Comparison of ENCODE assay signal across 16 cellular contexts in the genomic region with DNA sequence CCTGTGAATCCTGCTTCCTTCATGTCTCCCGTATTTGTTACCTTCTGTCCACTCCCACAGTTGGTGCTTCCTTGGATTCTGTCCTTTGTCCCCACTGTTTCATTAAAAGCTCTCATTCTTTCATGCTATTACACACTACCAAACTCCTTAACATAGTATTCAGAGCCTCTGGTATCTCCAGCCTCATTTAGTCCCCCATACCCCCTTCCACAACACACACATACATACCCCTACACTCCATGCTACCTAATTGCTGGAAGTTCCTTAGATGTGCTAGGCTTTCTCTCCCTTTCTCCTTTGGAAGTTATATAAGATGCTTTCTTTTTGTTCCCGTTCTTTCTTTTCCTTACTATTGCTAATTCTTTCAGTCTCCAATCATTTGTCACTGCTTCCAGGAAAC. TPM values are rescaled to one million over a fixed set of nuclear protein-coding genes. Genes with fewer than 3 reads are reported as not detected.
DNase-seq lines count a peak whose midpoint lies in the region; ATAC-seq, FAIRE-seq and TF ChIP-seq lines count a peak whose summit lies in the region.
"Had no signal": no experiment of that assay in that cellular context is flagged by ENCODE, and none has a peak within 500 bp of the region (broad histone marks: within the 10 kb centered on the region; RNA-seq: fewer than 3 reads in every experiment).

No MANE protein-coding gene starts in this region.

- DNase-seq in H9 (no peak), WTC11 (ENCODE audit: low spot score) (no peak), GM12892 (ENCODE audit: insufficient read length) (no peak), medulla oblongata (ENCODE audit: extremely low spot score) (no peak), T-helper 17 cell (no peak), AG20443 (ENCODE audit: low spot score) (no peak)
- DNase-seq: AML-193; CD4-positive, CD25-positive, alpha-beta regulatory T cell; DMS53; GF-D8; GOT3; KG1 had no signal

- H3K27me3 ChIP-seq in H9 (ENCODE audit: insufficient read depth, low read length): no peaks in the 10 kb centered on the region
- no peaks in the 10 kb centered on the region for H3K27me3 ChIP-seq in subcutaneous abdominal adipose tissue (ENCODE audit: control insufficient read depth in 5 of 5, insufficient read depth in 4 of 5, low read length in 5 of 5)
- H3K27me3 ChIP-seq: BLaER1 treated with 17β-estradiol and CSF1 and Interleukin-3, amounts not matched to agents 10 nM and 100 nM had no signal

- H3T11ph ChIP-seq in H9 (ENCODE audit: low read length): no peak overlapping the region

- no peak overlapping the region for H2BK20ac ChIP-seq in H9 (ENCODE audit: low read depth, low read length, poor library complexity, severe bottlenecking)

- H3K4me3 Mint-ChIP-seq in H9: no peak overlapping the region
- H3K4me3 Mint-ChIP-seq in WTC11: no peak overlapping the region
- no peak overlapping the region for H3K4me3 Mint-ChIP-seq in nephron
- H3K4me3 Mint-ChIP-seq in T-helper 17 cell: no peak overlapping the region
- H3K4me3 Mint-ChIP-seq: CD4-positive, CD25-positive, alpha-beta regulatory T cell had no signal

- no peaks in the 10 kb centered on the region for H3K23me2 ChIP-seq in H9 (ENCODE audit: insufficient read length, low read depth, low read length, poor library complexity, severe bottlenecking)

- H3K27ac ChIP-seq in H9 (ENCODE audit: insufficient read length, low read depth, low read length) (no peak overlapping the region), subcutaneous abdominal adipose tissue (ENCODE audit: low read depth, low read length) (peak overlapping the region; percentile 15)
- H3K27ac ChIP-seq: BLaER1 treated with 17β-estradiol and CSF1 and Interleukin-3, amounts not matched to agents 10 nM and 100 nM had no signal

- POLR2A ChIA-PET in WTC11 (lab: Charles Lee): no interaction called here

- H3K9ac ChIP-seq in H9 (ENCODE audit: extremely low read depth, insufficient read length, low read length) (no peak overlapping the region), subcutaneous abdominal adipose tissue (ENCODE audit: low read length in 5 of 5) (peak overlapping the region in 1 of 5 donors; percentile 34)
- H3K9ac ChIP-seq: BLaER1 treated with 17β-estradiol and CSF1 and Interleukin-3, amounts not matched to agents 10 nM and 100 nM had no signal

- H3K4me1 Mint-ChIP-seq in H9: peaks cover 54 to 58% of the 10 kb centered on the region in 2 experiments
- H3K4me1 Mint-ChIP-seq in WTC11: peaks cover 66% of the 10 kb centered on the region
- peaks cover 13% of the 10 kb centered on the region for H3K4me1 Mint-ChIP-seq in nephron
- H3K4me1 Mint-ChIP-seq in T-helper 17 cell: no peaks in the 10 kb centered on the region
- H3K4me1 Mint-ChIP-seq: CD4-positive, CD25-positive, alpha-beta regulatory T cell had no signal

- no peak overlapping the region for H2AK5ac ChIP-seq in H9 (ENCODE audit: insufficient read length, low read length)

- no peak overlapping the region for H4K91ac ChIP-seq in H9 (ENCODE audit: insufficient read length, low read depth, low read length)

- H3K18ac ChIP-seq in H9 (ENCODE audit: insufficient read length, low read depth, low read length): no peak overlapping the region

- FAIRE-seq in GM12892 (lab: Jason Lieb, UNC): no peak

- H3K4me3 ChIP-seq in subcutaneous abdominal adipose tissue (ENCODE audit: low read depth in 1 of 5, low read length in 5 of 5): no peak overlapping the region
- H3K4me3 ChIP-seq: BLaER1 treated with 17β-estradiol and CSF1 and Interleukin-3, amounts not matched to agents 10 nM and 100 nM; HAP-1 had no signal

- no peak overlapping the region for H4K8ac ChIP-seq in H9 (replicated peaks; ENCODE audit: insufficient read length, low read depth, low read length)

- H2AFZ ChIP-seq in H9 (ENCODE audit: low read length): no peak overlapping the region

- H2BK15ac ChIP-seq in H9 (ENCODE audit: low read depth, low read length): no peak overlapping the region

- H2BK5ac ChIP-seq in H9 (ENCODE audit: insufficient read length, low read length): no peak overlapping the region

- no peaks in the 10 kb centered on the region for H4K20me1 ChIP-seq in H9 (ENCODE audit: control insufficient read depth, insufficient read depth, insufficient read length)
- H4K20me1 ChIP-seq: BLaER1 treated with 17β-estradiol and CSF1 and Interleukin-3, amounts not matched to agents 10 nM and 100 nM had no signal

- H3K9me3 Mint-ChIP-seq in H9 (no peaks in the 10 kb centered on the region), WTC11 (no peaks in the 10 kb centered on the region), nephron (no peaks in the 10 kb centered on the region)

- no CpG with 5 or more reads among the region's 2 CpGs for WGBS in H9 (ENCODE audit: extremely low coverage, insufficient read length, low lambda C conversion rate)

- peaks cover 58% of the 10 kb centered on the region for H3K79me2 ChIP-seq in H9 (ENCODE audit: insufficient read depth, low read length)

- H3K9me3 ChIP-seq in H9 (ENCODE audit: control insufficient read depth, low read depth, low read length): no peaks in the 10 kb centered on the region
- no peaks in the 10 kb centered on the region for H3K9me3 ChIP-seq in subcutaneous abdominal adipose tissue (ENCODE audit: control insufficient read depth in 5 of 5, low read length in 5 of 5)
- no peaks in the 10 kb centered on the region for H3K9me3 ChIP-seq in T-helper 17 cell (ENCODE audit: control insufficient read depth, low read length, poor library complexity, severe bottlenecking)
- H3K9me3 ChIP-seq: BLaER1 treated with 17β-estradiol and CSF1 and Interleukin-3, amounts not matched to agents 10 nM and 100 nM; HAP-1 had no signal

- peak; percentile 22 for ATAC-seq in WTC11
- no peak for ATAC-seq in T-helper 17 cell

- TF ChIP-seq CTCF in H9 (conservative IDR thresholded peaks at IDR 0.05) (no peak), WTC11 (IDR thresholded peaks at IDR 0.05) (no peak), nephron (IDR thresholded peaks at IDR 0.05; ENCODE audit: unreplicated experiment in 3 of 3) (no peak)

- H3K27me3 Mint-ChIP-seq in H9 (ENCODE audit: low read depth) (no peaks in the 10 kb centered on the region), WTC11 (ENCODE audit: low read depth) (no peaks in the 10 kb centered on the region), nephron (ENCODE audit: low read depth) (no peaks in the 10 kb centered on the region), T-helper 17 cell (peaks cover 38% of the 10 kb centered on the region)

- no peak overlapping the region for H3K14ac ChIP-seq in H9 (ENCODE audit: insufficient read depth, low read length)

- H3K27ac Mint-ChIP-seq in H9 (peak overlapping the region; percentile 27 to 73 (median 55); a peak in 6 of 7 replicates), WTC11 (peak overlapping the region; percentile 6), nephron (peak overlapping the region in 2 of 3 experiments; percentile 4 to 20), T-helper 17 cell (no peak overlapping the region)
- H3K27ac Mint-ChIP-seq: CD4-positive, CD25-positive, alpha-beta regulatory T cell had no signal

- no peak overlapping the region for H4K5ac ChIP-seq in H9 (ENCODE audit: insufficient read length, low read depth, low read length)

- H3K23ac ChIP-seq in H9 (ENCODE audit: insufficient read length, low read depth, low read length): no peak overlapping the region

- H3K36me3 ChIP-seq in subcutaneous abdominal adipose tissue (ENCODE audit: control insufficient read depth in 5 of 5, insufficient read depth in 5 of 5, low read length in 5 of 5): no peaks in the 10 kb centered on the region
- H3K36me3 ChIP-seq: BLaER1 treated with 17β-estradiol and CSF1 and Interleukin-3, amounts not matched to agents 10 nM and 100 nM; HAP-1 had no signal

- H3K79me1 ChIP-seq in H9 (ENCODE audit: insufficient read depth, low read depth, low read length, poor library complexity, severe bottlenecking): peaks cover 2% of the 10 kb centered on the region

- peaks cover 0 to 15% (median 12%) of the 10 kb centered on the region in 3 experiments; a peak in 4 of 7 replicates for H3K36me3 Mint-ChIP-seq in H9 (ENCODE audit: insufficient read depth in 1 of 3, low read depth in 3 of 3)
- no peaks in the 10 kb centered on the region for H3K36me3 Mint-ChIP-seq in WTC11
- H3K36me3 Mint-ChIP-seq in nephron (ENCODE audit: low read depth): no peaks in the 10 kb centered on the region
- H3K36me3 Mint-ChIP-seq in T-helper 17 cell (ENCODE audit: low read depth): no peaks in the 10 kb centered on the region
- H3K36me3 Mint-ChIP-seq: CD4-positive, CD25-positive, alpha-beta regulatory T cell had no signal

- no peak for TF ChIP-seq POLR2A in GM12892 (IDR thresholded peaks at IDR 0.05; ENCODE audit: low read depth, low read length)

- CTCF ChIA-PET in WTC11 (lab: Charles Lee): no interaction called here

- H3K56ac ChIP-seq in H9 (ENCODE audit: insufficient read length, low read depth, low read length): no peak overlapping the region

- H3K4me1 ChIP-seq in H9 (ENCODE audit: insufficient read depth, low read length) (peaks cover 10% of the 10 kb centered on the region), subcutaneous abdominal adipose tissue (ENCODE audit: control insufficient read depth in 5 of 5, insufficient read depth in 5 of 5, low read length in 5 of 5) (peaks cover 0 to 34% (median 0%) of the 10 kb centered on the region in 5 donors)
- H3K4me1 ChIP-seq: BLaER1 treated with 17β-estradiol and CSF1 and Interleukin-3, amounts not matched to agents 10 nM and 100 nM; HAP-1 had no signal

- H3K4me2 ChIP-seq in H9 (ENCODE audit: insufficient read depth, insufficient read length, low read length): no peak overlapping the region
- H3K4me2 ChIP-seq: BLaER1 treated with 17β-estradiol and CSF1 and Interleukin-3, amounts not matched to agents 10 nM and 100 nM had no signal

- no peak overlapping the region for H2BK120ac ChIP-seq in H9 (ENCODE audit: low read depth, low read length, poor library complexity, severe bottlenecking)

- no peak overlapping the region for H3K4ac ChIP-seq in H9 (ENCODE audit: low read depth, low read length)

- no peak overlapping the region for H2BK12ac ChIP-seq in H9 (ENCODE audit: insufficient read length, low read depth, low read length)

TF ChIP-seq in WTC11, 78 proteins besides CTCF, POLR2A, EP300 and RAD21 (continues in another document):
- TF ChIP-seq, protein P1, sequence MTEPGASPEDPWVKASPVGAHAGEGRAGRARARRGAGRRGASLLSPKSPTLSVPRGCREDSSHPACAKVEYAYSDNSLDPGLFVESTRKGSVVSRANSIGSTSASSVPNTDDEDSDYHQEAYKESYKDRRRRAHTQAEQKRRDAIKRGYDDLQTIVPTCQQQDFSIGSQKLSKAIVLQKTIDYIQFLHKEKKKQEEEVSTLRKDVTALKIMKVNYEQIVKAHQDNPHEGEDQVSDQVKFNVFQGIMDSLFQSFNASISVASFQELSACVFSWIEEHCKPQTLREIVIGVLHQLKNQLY (CRISPR knock-in tag; IDR thresholded peaks at IDR 0.05): no peak
- TF ChIP-seq CREB1 (CRISPR knock-in tag; IDR thresholded peaks at IDR 0.05): no peak

RNA-seq across cellular contexts. Expression of a gene that starts 34.9 kb away (rescaled TPM):
- total RNA-seq in H9 (2021) (95.2 and 99.0 TPM in 2 replicates), WTC11 (2021) (115 to 134 TPM (median 127 TPM) in 3 replicates), T-helper 17 cell (under 1 TPM in 1 of 2 donors, not detected in 1; 0.31 TPM)
- polyA plus RNA-seq in GM12892 (2012; ENCODE audit: missing spikeins): 1.1 TPM
- total RNA-seq: CD4-positive, CD25-positive, alpha-beta regulatory T cell had no signal
- polyA plus RNA-seq: CD4-positive, CD25-positive, alpha-beta regulatory T cell had no signal

Comparison
In these comparisons a context has a peak if more than half of its experiments do, and no peak if none do; other contexts are left out.
1. RNA of a gene that starts 34.9 kb away (total RNA-seq): 115 to 134 TPM in WTC11 and 95.2 to 99.0 TPM in H9; 0.31 TPM in T-helper 17 cell; every median in the first group is over 10 times any median in the second.